Comparison of ENCODE assay signal across 8 cellular contexts in the genomic region with DNA sequence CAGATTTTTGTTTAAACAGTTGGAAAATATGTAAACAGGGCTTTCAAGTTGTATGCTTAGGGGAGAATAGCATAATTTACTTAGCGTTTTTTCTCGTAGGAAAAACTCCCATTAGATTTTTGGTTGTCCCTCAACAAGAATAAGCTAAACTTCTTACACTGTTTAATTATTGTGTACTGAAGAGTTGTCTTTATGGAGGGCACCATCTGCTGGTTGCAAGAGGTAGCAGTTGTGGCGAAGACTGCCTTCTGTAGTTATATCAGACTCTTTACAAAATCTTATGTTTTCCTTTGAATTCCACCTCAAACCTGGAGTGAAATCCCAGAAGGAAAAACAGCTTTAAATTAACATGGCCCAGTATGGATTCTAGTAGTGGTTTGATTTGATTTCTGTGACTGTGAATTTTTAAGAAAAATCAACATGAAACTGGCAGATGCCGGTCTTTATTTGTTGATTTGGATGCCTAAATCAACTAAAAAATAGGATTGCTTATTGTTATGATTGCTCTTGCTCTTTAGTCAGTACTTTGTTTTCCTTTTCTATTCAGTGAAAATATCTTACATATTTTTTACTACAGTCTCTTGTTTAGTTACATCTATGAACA. TPM values are rescaled to one million over a fixed set of nuclear protein-coding genes. Genes with fewer than 3 reads are reported as not detected.
DNase-seq lines count a peak whose midpoint lies in the region; ATAC-seq and TF ChIP-seq lines count a peak whose summit lies in the region.

No MANE protein-coding gene starts in this region.

- no peaks in the 10 kb centered on the region for H3K9me3 Mint-ChIP-seq in activated T-helper 1 cell treated with anti-CD3 and anti-CD28 coated beads, Interleukin-12 subunit alpha, Interleukin-12 subunit beta, Interleukin-2, Interleukin-4 antibody, amounts not matched to agents 30 ng/mL and 10 ng/mL and 1 ng/mL, durations not matched to agents 14 hours and 24 hours and 36 hours

- DNase-seq in NCI-H2029 treated with DMSO at 0.1 percent for 48 hours (lab: John Stamatoyannopoulos, UW) (peak; percentile 3), NCI-H2029 (lab: John Stamatoyannopoulos, UW) (no peak), NOMO-1 treated with DMSO at 0.1 percent for 48 hours (lab: John Stamatoyannopoulos, UW; ENCODE audit: unreplicated experiment) (peak; percentile 63), fibroblast of villous mesenchyme (ENCODE audit: low read depth) (peak; percentile 79), occipital lobe (lab: John Stamatoyannopoulos, UW) (peak; percentile 36), NCI-H128 (lab: John Stamatoyannopoulos, UW; ENCODE audit: unreplicated experiment) (no peak)
- DNase-seq in activated T-helper 1 cell treated with anti-CD3 and anti-CD28 coated beads, Interleukin-12 subunit alpha, Interleukin-12 subunit beta, Interleukin-2, Interleukin-4 antibody, amounts not matched to agents 30 ng/mL and 10 ng/mL and 1 ng/mL, durations not matched to agents 14 hours and 24 hours and 36 hours (ENCODE audit: low spot score) = peak; percentile 25

- ATAC-seq in HG02852 (IDR thresholded peaks at IDR 0.05; ENCODE audit: unreplicated experiment) = peak; percentile 76

- TF ChIP-seq CTCF in fibroblast of villous mesenchyme (IDR thresholded peaks at IDR 0.05; ENCODE audit: insufficient read depth, low read depth, low read length) = peak; percentile 86

- no peak overlapping the region for H3K4me3 ChIP-seq in fibroblast of villous mesenchyme (ENCODE audit: low read depth, low read length)

- H3K36me3 Mint-ChIP-seq in activated T-helper 1 cell treated with anti-CD3 and anti-CD28 coated beads, Interleukin-12 subunit alpha, Interleukin-12 subunit beta, Interleukin-2, Interleukin-4 antibody, amounts not matched to agents 30 ng/mL and 10 ng/mL and 1 ng/mL, durations not matched to agents 14 hours and 24 hours and 36 hours (ENCODE audit: low read depth) = no peaks in the 10 kb centered on the region

- intact Hi-C loops in activated T-helper 1 cell treated with anti-CD3 and anti-CD28 coated beads, Interleukin-12 subunit alpha, Interleukin-12 subunit beta, Interleukin-2, Interleukin-4 antibody, amounts not matched to agents 30 ng/mL and 10 ng/mL and 1 ng/mL, durations not matched to agents 14 hours and 24 hours and 36 hours (cut with micrococcal nuclease) = loop anchor here (1.0 to 10.0 kb wide), 4 partner anchors 11 to 325 kb away; partner anchors contain the start of genes BRCA2, N4BP2L2, PDS5B and ZAR1L

- H3K27me3 Mint-ChIP-seq in activated T-helper 1 cell treated with anti-CD3 and anti-CD28 coated beads, Interleukin-12 subunit alpha, Interleukin-12 subunit beta, Interleukin-2, Interleukin-4 antibody, amounts not matched to agents 30 ng/mL and 10 ng/mL and 1 ng/mL, durations not matched to agents 14 hours and 24 hours and 36 hours (ENCODE audit: insufficient read depth) = no peaks in the 10 kb centered on the region

- H3K4me1 Mint-ChIP-seq in activated T-helper 1 cell treated with anti-CD3 and anti-CD28 coated beads, Interleukin-12 subunit alpha, Interleukin-12 subunit beta, Interleukin-2, Interleukin-4 antibody, amounts not matched to agents 30 ng/mL and 10 ng/mL and 1 ng/mL, durations not matched to agents 14 hours and 24 hours and 36 hours (ENCODE audit: low read depth) = peaks cover 34% of the 10 kb centered on the region

- H3K4me3 Mint-ChIP-seq in activated T-helper 1 cell treated with anti-CD3 and anti-CD28 coated beads, Interleukin-12 subunit alpha, Interleukin-12 subunit beta, Interleukin-2, Interleukin-4 antibody, amounts not matched to agents 30 ng/mL and 10 ng/mL and 1 ng/mL, durations not matched to agents 14 hours and 24 hours and 36 hours = no peak overlapping the region

- H3K27ac Mint-ChIP-seq in activated T-helper 1 cell treated with anti-CD3 and anti-CD28 coated beads, Interleukin-12 subunit alpha, Interleukin-12 subunit beta, Interleukin-2, Interleukin-4 antibody, amounts not matched to agents 30 ng/mL and 10 ng/mL and 1 ng/mL, durations not matched to agents 14 hours and 24 hours and 36 hours = no peak overlapping the region

RNA-seq across cellular contexts. Expression of gene PDS5B, which starts 53.4 kb away (rescaled TPM):
- total RNA-seq in activated T-helper 1 cell treated with anti-CD3 and anti-CD28 coated beads, Interleukin-12 subunit alpha, Interleukin-12 subunit beta, Interleukin-2, Interleukin-4 antibody, amounts not matched to agents 30 ng/mL and 10 ng/mL and 1 ng/mL, durations not matched to agents 14 hours and 24 hours and 36 hours = 57.8 and 62.7 TPM in 2 replicates
- total RNA-seq in fibroblast of villous mesenchyme = 29.3 and 44.9 TPM in 2 replicates
- total RNA-seq in occipital lobe = 166 TPM

Comparison
In these comparisons a context has a peak if more than half of its experiments do, and no peak if none do; other contexts are left out.
1. DNase-seq: peak in NCI-H2029 treated with DMSO at 0.1 percent for 48 hours (single experiment), NOMO-1 treated with DMSO at 0.1 percent for 48 hours (single experiment), activated T-helper 1 cell treated with anti-CD3 and anti-CD28 coated beads, Interleukin-12 subunit alpha, Interleukin-12 subunit beta, Interleukin-2, Interleukin-4 antibody, amounts not matched to agents 30 ng/mL and 10 ng/mL and 1 ng/mL, durations not matched to agents 14 hours and 24 hours and 36 hours (single experiment), fibroblast of villous mesenchyme (single experiment) and occipital lobe (single experiment); none in NCI-H2029 (single experiment) and NCI-H128 (single experiment).